ENCODE assay signal across 19 cellular contexts in the genomic region with DNA sequence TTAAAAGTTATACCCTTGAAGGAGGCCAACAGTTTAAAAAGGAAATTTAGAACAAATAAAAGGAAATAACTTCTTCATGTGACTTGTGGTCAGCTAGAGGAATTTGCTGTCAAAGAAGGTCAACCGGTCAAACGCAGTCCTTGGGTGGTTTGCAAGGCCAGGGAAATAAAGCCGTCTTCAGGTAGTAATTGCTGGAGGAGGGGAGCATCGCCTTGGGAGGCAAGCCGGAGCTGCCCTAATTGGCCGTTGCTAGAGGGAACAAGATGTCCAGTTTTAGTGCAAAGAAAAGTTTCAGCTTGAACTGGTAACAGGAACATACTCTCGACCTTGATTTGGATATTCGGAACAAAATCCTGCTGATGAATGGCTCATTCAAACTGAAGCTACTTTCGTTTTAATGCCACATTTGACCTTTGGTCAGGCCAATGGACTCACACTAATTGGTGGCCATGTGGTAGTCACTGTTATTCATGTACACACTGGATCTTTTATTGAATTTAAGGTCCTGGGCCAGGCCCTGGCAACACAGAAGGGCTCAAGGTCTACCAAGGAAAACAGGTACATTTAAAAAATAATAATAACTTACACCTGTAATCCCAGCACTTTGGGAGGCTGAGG. TPM values are rescaled to one million over a fixed set of nuclear protein-coding genes. Genes with fewer than 3 reads are reported as not detected.
DNase-seq lines count a peak whose midpoint lies in the region; ATAC-seq, FAIRE-seq and TF ChIP-seq lines count a peak whose summit lies in the region.
"Had no signal": no experiment of that assay in that cellular context is flagged by ENCODE, and none has a peak within 500 bp of the region (broad histone marks: within the 10 kb centered on the region; RNA-seq: fewer than 3 reads in every experiment).

No MANE protein-coding gene starts in this region.

- peak overlapping the region in 2 of 4 donors; percentile 18 to 34 for H3K4me3 ChIP-seq in Peyer's patch
- H3K4me3 ChIP-seq in fibroblast of pulmonary artery (replicated peaks; ENCODE audit: low read depth, low read length), result no peak overlapping the region
- H3K4me3 ChIP-seq in mucosa of descending colon, result no peak overlapping the region
- no peak overlapping the region for H3K4me3 ChIP-seq in dorsolateral prefrontal cortex
- H3K4me3 ChIP-seq: BLaER1 had no signal

- intact Hi-C loops in mucosa of descending colon (cut with DNase I, micrococcal nuclease), result no loop called here
- intact Hi-C loops in dorsolateral prefrontal cortex (cut with DNase I), result no loop called here

- H3K36me3 ChIP-seq in Peyer's patch (no peaks in the 10 kb centered on the region), mucosa of descending colon (ENCODE audit: low read depth) (no peaks in the 10 kb centered on the region)
- H3K36me3 ChIP-seq: BLaER1 had no signal

- no peak for TF ChIP-seq CTCF in Peyer's patch (IDR thresholded peaks at IDR 0.05)
- TF ChIP-seq CTCF in fibroblast of pulmonary artery (IDR thresholded peaks at IDR 0.05; ENCODE audit: low read length, missing control alignments), result no peak
- TF ChIP-seq CTCF in mucosa of descending colon (IDR thresholded peaks at IDR 0.05), result no peak
- TF ChIP-seq CTCF in dorsolateral prefrontal cortex (IDR thresholded peaks at IDR 0.05 in 54 of 56, conservative IDR thresholded peaks at IDR 0.05 in 2 of 56; ENCODE audit: low read depth in 1 of 56, partially characterized antibody in 56 of 56), result no peak

- peak; percentile 83 for ATAC-seq in mucosa of descending colon
- ATAC-seq: activated CD4-positive, alpha-beta T cell treated with anti-CD3 and anti-CD28 coated beads for 36 hours; left ventricle myocardium superior had no signal

- H3K4me1 ChIP-seq in Peyer's patch, result no peaks in the 10 kb centered on the region
- H3K4me1 ChIP-seq in mucosa of descending colon (ENCODE audit: low read depth), result peaks cover 5% of the 10 kb centered on the region
- H3K4me1 ChIP-seq: BLaER1 had no signal

- H3K27me3 ChIP-seq in Peyer's patch, result no peaks in the 10 kb centered on the region
- no peaks in the 10 kb centered on the region for H3K27me3 ChIP-seq in dorsolateral prefrontal cortex
- H3K27me3 ChIP-seq: BLaER1 had no signal

- DNase-seq in A172 (ENCODE audit: low spot score), result peak; percentile 54
- peak in 2 of 3 donors; percentile 50 to 73 for DNase-seq in Peyer's patch
- peak; percentile 39 for DNase-seq in fibroblast of pulmonary artery (ENCODE audit: low read depth)
- DNase-seq in mucosa of descending colon, result peak in 1 of 3 donors; percentile 11
- DNase-seq in frontal cortex (ENCODE audit: low spot score in 2 of 2), result no peak
- DNase-seq in ureter (ENCODE audit: low spot score), result no peak
- no peak for DNase-seq in dorsolateral prefrontal cortex
- no peak for DNase-seq in NCI-H345 treated with DMSO at 0.1 percent for 48 hours (lab: John Stamatoyannopoulos, UW; ENCODE audit: unreplicated experiment)
- DNase-seq: activated CD4-positive, alpha-beta T cell treated with anti-CD3 and anti-CD28 coated beads for 36 hours; activated effector memory CD4-positive, alpha-beta T cell treated with Interleukin-2 at 50 U/mL for 16 hours; cerebellar nuclear complex; foreskin fibroblast; Kasumi-1; left ventricle myocardium superior; NCI-H1436 treated with DMSO at 0.1 percent for 48 hours; posterior cingulate gyrus had no signal

- TF ChIP-seq POLR2A in Peyer's patch (IDR thresholded peaks at IDR 0.05), result no peak

- H3K9me3 ChIP-seq in Peyer's patch, result no peaks in the 10 kb centered on the region
- no peaks in the 10 kb centered on the region for H3K9me3 ChIP-seq in mucosa of descending colon
- H3K9me3 ChIP-seq: BLaER1 had no signal

- FAIRE-seq in frontal cortex (lab: Jason Lieb, UNC), result no peak
- FAIRE-seq: endometrium had no signal

- peak overlapping the region in 1 of 4 donors; percentile 22 for H3K27ac ChIP-seq in Peyer's patch
- no peak overlapping the region for H3K27ac ChIP-seq in dorsolateral prefrontal cortex
- H3K27ac ChIP-seq: 22Rv1, BLaER1 had no signal

RNA-seq across cellular contexts. Expression of a gene that starts 47.0 kb away (rescaled TPM):
- 5.2 and 9.4 TPM in 2 replicates for total RNA-seq in A172 (2014; rRNA removed; shearing (Covaris generic))
- total RNA-seq in Peyer's patch, result 100 to 1,000 TPM in 1 of 4 donors, 10 to 100 TPM in 3; 34.7 to 122 (median 71.2) TPM
- total RNA-seq in mucosa of descending colon, result 10 to 100 TPM; 29.4 to 87.8 (median 61.3) TPM
- total RNA-seq in frontal cortex, result 25.3 TPM
- 19.7 TPM for total RNA-seq in ureter
- 100 to 1,000 TPM in 13 of 120 experiments, 10 to 100 TPM in 107; 35.7 to 202 (median 74.8) TPM for total RNA-seq in dorsolateral prefrontal cortex

Comparison
In these comparisons a context has a peak if more than half of its experiments do, and no peak if none do; other contexts are left out.
1. DNase-seq: peak in A172 (single experiment), Peyer's patch (2 of 3) and fibroblast of pulmonary artery (single experiment); none in frontal cortex (0 of 2), ureter (single experiment), dorsolateral prefrontal cortex (0 of 10) and NCI-H345 treated with DMSO at 0.1 percent for 48 hours (single experiment).